10 cellular contexts compared by ENCODE assay signal in the genomic region with DNA sequence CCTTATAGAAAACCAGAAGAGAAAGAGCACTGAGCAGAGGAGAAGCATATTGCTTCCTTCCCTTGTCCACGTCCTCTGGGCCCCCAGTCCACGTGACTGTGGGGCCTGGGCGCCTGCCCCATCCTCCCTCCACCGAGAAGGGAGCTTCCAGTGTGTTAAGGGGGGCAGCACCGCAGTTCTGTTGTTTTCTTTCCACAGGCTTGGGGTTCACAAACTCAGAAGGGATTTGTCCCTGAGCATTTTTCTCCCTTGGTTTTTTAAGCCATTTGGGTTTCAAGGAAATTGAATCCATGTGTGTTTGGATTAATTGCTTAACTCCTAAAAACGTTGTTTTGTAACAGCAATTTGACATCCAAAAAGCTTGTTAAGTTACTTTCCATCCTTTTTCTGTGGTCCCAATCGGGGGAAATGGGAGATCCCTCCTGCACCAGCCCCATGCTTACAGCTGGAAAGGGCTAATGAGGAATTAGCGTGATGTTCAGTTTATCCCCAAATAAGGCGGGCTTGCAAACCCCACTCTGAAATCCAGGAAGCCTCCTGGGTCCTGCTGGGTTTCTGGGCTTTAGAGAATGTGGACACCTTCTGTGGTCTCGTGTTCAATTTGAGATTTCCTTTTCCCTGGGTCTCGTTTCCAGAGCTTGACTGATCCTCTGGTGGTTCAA.
A peak's percentile ranks its signal among the peaks of the same experiment; 100 is the strongest.
DNase-seq lines count a peak whose midpoint lies in the region; ATAC-seq and TF ChIP-seq lines count a peak whose summit lies in the region.
"Had no signal": no experiment of that assay in that cellular context is flagged by ENCODE, and none has a peak within 500 bp of the region (broad histone marks: within the 10 kb centered on the region; RNA-seq: fewer than 3 reads in every experiment).

No MANE protein-coding gene starts in this region.

- TF ChIP-seq CTCF in transverse colon (IDR thresholded peaks at IDR 0.05), result no peak

- H3K27ac ChIP-seq in transverse colon, result peak overlapping the region; percentile 42 to 55 (median 51)

- intact Hi-C loops in activated T-helper 1 cell treated with anti-CD3 and anti-CD28 coated beads, Interleukin-12 subunit alpha, Interleukin-12 subunit beta, Interleukin-2, Interleukin-4 antibody, amounts not matched to agents 30 ng/mL and 10 ng/mL and 1 ng/mL, durations not matched to agents 14 hours and 24 hours and 36 hours (cut with micrococcal nuclease), result loop anchor here (1.0 kb wide), 1 partner anchor 56 kb away; no protein-coding TSS in a partner anchor
- intact Hi-C loops in transverse colon (cut with DNase I; ENCODE audit: low total_unique reads), result no loop called here

- 53 to 78% methylated on average over 6 to 11 of the region's 11 CpGs for WGBS in transverse colon (ENCODE audit: low coverage in 1 of 2), 2 donors

- no peak for TF ChIP-seq EP300 in transverse colon (IDR thresholded peaks at IDR 0.05; ENCODE audit: low read depth)

- peak overlapping the region; percentile 70 for H3K4me3 Mint-ChIP-seq in activated naive CD4-positive, alpha-beta T cell treated with anti-CD3 and anti-CD28 coated beads, Interleukin-2, amount 50 U/mL, for 24 hours
- peak overlapping the region; percentile 73 for H3K4me3 Mint-ChIP-seq in activated T-helper 1 cell treated with anti-CD3 and anti-CD28 coated beads, Interleukin-12 subunit alpha, Interleukin-12 subunit beta, Interleukin-2, Interleukin-4 antibody, amounts not matched to agents 30 ng/mL and 10 ng/mL and 1 ng/mL, durations not matched to agents 14 hours and 24 hours and 36 hours

- in situ Hi-C loops in transverse colon (cut with MboI; ENCODE audit: low pct_ligation_motif_present in 1 of 4, low pct_unique_long_range_greater_than_20kb in 1 of 4, low sequenced_read_pairs in 3 of 4), result no loop called here

- H3K4me1 Mint-ChIP-seq in activated naive CD4-positive, alpha-beta T cell treated with anti-CD3 and anti-CD28 coated beads, Interleukin-2, amount 50 U/mL, for 24 hours, result peaks cover 35% of the 10 kb centered on the region
- H3K4me1 Mint-ChIP-seq in activated T-helper 1 cell treated with anti-CD3 and anti-CD28 coated beads, Interleukin-12 subunit alpha, Interleukin-12 subunit beta, Interleukin-2, Interleukin-4 antibody, amounts not matched to agents 30 ng/mL and 10 ng/mL and 1 ng/mL, durations not matched to agents 14 hours and 24 hours and 36 hours (ENCODE audit: low read depth), result peaks cover 27% of the 10 kb centered on the region

- H3K9me3 Mint-ChIP-seq in activated naive CD4-positive, alpha-beta T cell treated with anti-CD3 and anti-CD28 coated beads, Interleukin-2, amount 50 U/mL, for 24 hours, result no peaks in the 10 kb centered on the region
- no peaks in the 10 kb centered on the region for H3K9me3 Mint-ChIP-seq in activated T-helper 1 cell treated with anti-CD3 and anti-CD28 coated beads, Interleukin-12 subunit alpha, Interleukin-12 subunit beta, Interleukin-2, Interleukin-4 antibody, amounts not matched to agents 30 ng/mL and 10 ng/mL and 1 ng/mL, durations not matched to agents 14 hours and 24 hours and 36 hours

- no peaks in the 10 kb centered on the region for H3K27me3 Mint-ChIP-seq in activated naive CD4-positive, alpha-beta T cell treated with anti-CD3 and anti-CD28 coated beads, Interleukin-2, amount 50 U/mL, for 24 hours
- H3K27me3 Mint-ChIP-seq in activated T-helper 1 cell treated with anti-CD3 and anti-CD28 coated beads, Interleukin-12 subunit alpha, Interleukin-12 subunit beta, Interleukin-2, Interleukin-4 antibody, amounts not matched to agents 30 ng/mL and 10 ng/mL and 1 ng/mL, durations not matched to agents 14 hours and 24 hours and 36 hours (ENCODE audit: insufficient read depth), result peaks cover 15% of the 10 kb centered on the region

- no peaks in the 10 kb centered on the region for H3K9me3 ChIP-seq in transverse colon

- DNase-seq in activated naive CD4-positive, alpha-beta T cell (lab: John Stamatoyannopoulos, UW), result no peak
- DNase-seq in activated T-helper 1 cell treated with anti-CD3 and anti-CD28 coated beads, Interleukin-12 subunit alpha, Interleukin-12 subunit beta, Interleukin-2, Interleukin-4 antibody, amounts not matched to agents 30 ng/mL and 10 ng/mL and 1 ng/mL, durations not matched to agents 14 hours and 24 hours and 36 hours (ENCODE audit: low spot score), result no peak
- DNase-seq in medulla oblongata (ENCODE audit: extremely low spot score) (peak; percentile 28), transverse colon (no peak), NCI-H187 treated with DMSO at 0.1 percent for 48 hours (lab: John Stamatoyannopoulos, UW) (no peak), NCI-H2171 treated with DMSO at 0.1 percent for 48 hours (lab: John Stamatoyannopoulos, UW) (no peak)
- DNase-seq: dermis blood vessel endothelial cell, NCI-H774 had no signal

- peaks cover 6 to 26% (median 10%) of the 10 kb centered on the region in 4 donors for H3K4me1 ChIP-seq in transverse colon

- peak overlapping the region; percentile 79 for H3K27ac Mint-ChIP-seq in activated naive CD4-positive, alpha-beta T cell treated with anti-CD3 and anti-CD28 coated beads, Interleukin-2, amount 50 U/mL, for 24 hours
- H3K27ac Mint-ChIP-seq in activated T-helper 1 cell treated with anti-CD3 and anti-CD28 coated beads, Interleukin-12 subunit alpha, Interleukin-12 subunit beta, Interleukin-2, Interleukin-4 antibody, amounts not matched to agents 30 ng/mL and 10 ng/mL and 1 ng/mL, durations not matched to agents 14 hours and 24 hours and 36 hours, result no peak overlapping the region

- no peaks in the 10 kb centered on the region for H3K36me3 Mint-ChIP-seq in activated naive CD4-positive, alpha-beta T cell treated with anti-CD3 and anti-CD28 coated beads, Interleukin-2, amount 50 U/mL, for 24 hours
- no peaks in the 10 kb centered on the region for H3K36me3 Mint-ChIP-seq in activated T-helper 1 cell treated with anti-CD3 and anti-CD28 coated beads, Interleukin-12 subunit alpha, Interleukin-12 subunit beta, Interleukin-2, Interleukin-4 antibody, amounts not matched to agents 30 ng/mL and 10 ng/mL and 1 ng/mL, durations not matched to agents 14 hours and 24 hours and 36 hours (ENCODE audit: low read depth)

- ATAC-seq in HG03196 (IDR thresholded peaks at IDR 0.05; ENCODE audit: unreplicated experiment), result no peak

- H3K4me3 ChIP-seq in transverse colon, result no peak overlapping the region

- no peak for TF ChIP-seq POLR2A in transverse colon (IDR thresholded peaks at IDR 0.05)

- H3K27me3 ChIP-seq in transverse colon, result no peaks in the 10 kb centered on the region

- H3K36me3 ChIP-seq in transverse colon, result no peaks in the 10 kb centered on the region
